Comparison of ENCODE assay signal across 13 cellular contexts in the genomic region with DNA sequence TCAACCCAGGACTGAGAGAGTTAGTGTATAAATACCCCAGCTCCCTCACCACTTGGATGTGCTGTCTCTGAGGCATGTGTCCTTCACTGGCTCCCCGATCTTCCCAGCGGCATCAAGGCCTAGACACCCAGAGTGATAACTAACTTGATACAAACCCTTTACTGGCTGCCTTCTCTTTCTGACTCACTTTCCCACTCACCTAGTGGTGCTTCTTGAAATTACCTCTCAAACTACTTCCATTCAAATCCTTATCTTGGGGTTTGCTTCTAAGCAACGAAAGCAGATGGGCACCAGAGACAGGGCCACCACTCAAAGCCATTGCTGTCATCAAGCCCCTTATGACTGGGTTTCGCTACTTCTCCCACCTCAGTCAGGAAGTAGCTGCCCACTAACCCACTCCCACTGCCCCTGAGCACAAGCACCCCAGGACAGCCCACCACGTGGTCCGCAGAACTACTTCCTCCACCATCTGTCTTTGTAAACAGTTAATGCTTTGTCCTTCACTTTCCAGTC. TPM values are rescaled to one million over a fixed set of nuclear protein-coding genes. Genes with fewer than 3 reads are reported as not detected.
DNase-seq lines count a peak whose midpoint lies in the region; ATAC-seq and TF ChIP-seq lines count a peak whose summit lies in the region.
"Had no signal": no experiment of that assay in that cellular context is flagged by ENCODE, and none has a peak within 500 bp of the region (broad histone marks: within the 10 kb centered on the region; RNA-seq: fewer than 3 reads in every experiment).

No MANE protein-coding gene starts in this region.

- peak; percentile 16 for DNase-seq in activated naive CD4-positive, alpha-beta T cell treated with anti-CD3 and anti-CD28 coated beads, Interleukin-2, amount 10 ng/mL, durations not matched to agents 7 days and 5 days
- DNase-seq in activated naive CD4-positive, alpha-beta T cell treated with Interleukin-2 at 50 U/mL for 16 hours, result no peak
- DNase-seq in NAMALWA (ENCODE audit: low spot score), result peak; percentile 23
- DNase-seq in endothelial cell (ENCODE audit: low spot score), result no peak
- no peak for DNase-seq in type B pancreatic cell (ENCODE audit: extremely low spot score, unreplicated experiment)
- DNase-seq in prostate gland (ENCODE audit: low spot score), result no peak
- DNase-seq: effector memory CD8-positive, alpha-beta T cell; NCI-H510A had no signal

- intact Hi-C loops in prostate gland (cut with DNase I), result no loop called here

- ATAC-seq in HG02970 (IDR thresholded peaks at IDR 0.05; ENCODE audit: low FRiP score, unreplicated experiment), result no peak
- no peak for ATAC-seq in activated CD4-positive, CD25-positive, alpha-beta regulatory T cell treated with anti-CD3 and anti-CD28 coated beads, Interleukin-2, amount 50 U/mL, for 24 hours
- ATAC-seq: effector memory CD8-positive, alpha-beta T cell had no signal

- H3K27ac ChIP-seq in prostate gland, result no peak overlapping the region
- H3K27ac ChIP-seq: adrenal gland had no signal

- TF ChIP-seq CTCF in endothelial cell (IDR thresholded peaks at IDR 0.05; ENCODE audit: unreplicated experiment) (peak; percentile 25), type B pancreatic cell (conservative IDR thresholded peaks at IDR 0.05) (peak; percentile 53), prostate gland (IDR thresholded peaks at IDR 0.05) (no peak)

- H3K4me3 Mint-ChIP-seq in activated naive CD4-positive, alpha-beta T cell treated with anti-CD3 and anti-CD28 coated beads, Interleukin-2, amount 10 ng/mL, durations not matched to agents 7 days and 5 days, result no peak overlapping the region
- H3K4me3 Mint-ChIP-seq in endothelial cell (ENCODE audit: unreplicated experiment) (no peak overlapping the region), type B pancreatic cell (no peak overlapping the region)
- H3K4me3 Mint-ChIP-seq: effector memory CD8-positive, alpha-beta T cell had no signal

- peaks cover 16% of the 10 kb centered on the region for H3K36me3 Mint-ChIP-seq in activated naive CD4-positive, alpha-beta T cell treated with anti-CD3 and anti-CD28 coated beads, Interleukin-2, amount 10 ng/mL, durations not matched to agents 7 days and 5 days
- peaks cover 4% of the 10 kb centered on the region for H3K36me3 Mint-ChIP-seq in endothelial cell (ENCODE audit: low read depth, unreplicated experiment)
- no peaks in the 10 kb centered on the region for H3K36me3 Mint-ChIP-seq in type B pancreatic cell

- H3K9me3 ChIP-seq in prostate gland, result no peaks in the 10 kb centered on the region
- H3K9me3 ChIP-seq: adrenal gland had no signal

- no peaks in the 10 kb centered on the region for H3K27me3 ChIP-seq in prostate gland (replicated peaks; ENCODE audit: insufficient read depth)
- H3K27me3 ChIP-seq: adrenal gland had no signal

- H3K9me3 Mint-ChIP-seq in activated naive CD4-positive, alpha-beta T cell treated with anti-CD3 and anti-CD28 coated beads, Interleukin-2, amount 10 ng/mL, durations not matched to agents 7 days and 5 days, result peaks cover 18% of the 10 kb centered on the region
- H3K9me3 Mint-ChIP-seq in endothelial cell (ENCODE audit: unreplicated experiment), result peaks cover 3% of the 10 kb centered on the region
- H3K9me3 Mint-ChIP-seq in type B pancreatic cell, result peaks cover 4% of the 10 kb centered on the region
- H3K9me3 Mint-ChIP-seq: effector memory CD8-positive, alpha-beta T cell had no signal

- H3K27ac Mint-ChIP-seq in activated naive CD4-positive, alpha-beta T cell treated with anti-CD3 and anti-CD28 coated beads, Interleukin-2, amount 10 ng/mL, durations not matched to agents 7 days and 5 days, result no peak overlapping the region
- H3K27ac Mint-ChIP-seq in endothelial cell (ENCODE audit: unreplicated experiment) (peak overlapping the region; percentile 48), type B pancreatic cell (no peak overlapping the region)

- TF ChIP-seq POLR2A in prostate gland (IDR thresholded peaks at IDR 0.05), result no peak

- no peaks in the 10 kb centered on the region for H3K36me3 ChIP-seq in prostate gland
- H3K36me3 ChIP-seq: adrenal gland had no signal

- H3K4me3 ChIP-seq in prostate gland, result no peak overlapping the region
- H3K4me3 ChIP-seq: adrenal gland, lung had no signal

- CTCF ChIA-PET in activated naive CD4-positive, alpha-beta T cell treated with anti-CD3 and anti-CD28 coated beads, Interleukin-2, amount 10 ng/mL, durations not matched to agents 7 days and 5 days (lab: Charles Lee), result interaction anchor here (0.7 to 1.3 kb wide), 5 partner anchors 8 to 523 kb away, joined by 3 to 4 read pairs (median 3); no protein-coding TSS in a partner anchor

- H3K4me1 ChIP-seq in prostate gland (replicated peaks), result peaks cover 15% of the 10 kb centered on the region

- no peaks in the 10 kb centered on the region for H3K27me3 Mint-ChIP-seq in activated naive CD4-positive, alpha-beta T cell treated with anti-CD3 and anti-CD28 coated beads, Interleukin-2, amount 10 ng/mL, durations not matched to agents 7 days and 5 days
- H3K27me3 Mint-ChIP-seq in endothelial cell (ENCODE audit: unreplicated experiment), result peaks cover 4% of the 10 kb centered on the region
- H3K27me3 Mint-ChIP-seq in type B pancreatic cell, result no peaks in the 10 kb centered on the region
- H3K27me3 Mint-ChIP-seq: effector memory CD8-positive, alpha-beta T cell; progenitor cell of endocrine pancreas had no signal

- 88% methylated on average over 6 of the region's 6 CpGs for WGBS in prostate gland

- peaks cover 75% of the 10 kb centered on the region for H3K4me1 Mint-ChIP-seq in activated naive CD4-positive, alpha-beta T cell treated with anti-CD3 and anti-CD28 coated beads, Interleukin-2, amount 10 ng/mL, durations not matched to agents 7 days and 5 days
- H3K4me1 Mint-ChIP-seq in endothelial cell (ENCODE audit: unreplicated experiment) (peaks cover 65% of the 10 kb centered on the region), type B pancreatic cell (ENCODE audit: unreplicated experiment) (peaks cover 38% of the 10 kb centered on the region)

RNA-seq across cellular contexts. Expression of a gene that starts 17.2 kb away (rescaled TPM):
- 385 TPM for total RNA-seq in endothelial cell (ENCODE audit: unreplicated experiment)
- total RNA-seq in type B pancreatic cell (ENCODE audit: low replicate concordance), result 457 and 564 TPM in 2 replicates
- total RNA-seq in prostate gland, result 100 to 1,000 TPM; 359 to 556 TPM

Comparison
In these comparisons a context has a peak if more than half of its experiments do, and no peak if none do; other contexts are left out.
1. DNase-seq: peak in activated naive CD4-positive, alpha-beta T cell treated with anti-CD3 and anti-CD28 coated beads, Interleukin-2, amount 10 ng/mL, durations not matched to agents 7 days and 5 days (single experiment) and NAMALWA (single experiment); none in activated naive CD4-positive, alpha-beta T cell treated with Interleukin-2 at 50 U/mL for 16 hours (single experiment), endothelial cell (single experiment), type B pancreatic cell (single experiment) and prostate gland (single experiment).
2. CTCF ChIP-seq: peak in endothelial cell (single experiment) and type B pancreatic cell (single experiment); none in prostate gland (0 of 4).